30 cellular contexts compared by ENCODE assay signal in the genomic region with DNA sequence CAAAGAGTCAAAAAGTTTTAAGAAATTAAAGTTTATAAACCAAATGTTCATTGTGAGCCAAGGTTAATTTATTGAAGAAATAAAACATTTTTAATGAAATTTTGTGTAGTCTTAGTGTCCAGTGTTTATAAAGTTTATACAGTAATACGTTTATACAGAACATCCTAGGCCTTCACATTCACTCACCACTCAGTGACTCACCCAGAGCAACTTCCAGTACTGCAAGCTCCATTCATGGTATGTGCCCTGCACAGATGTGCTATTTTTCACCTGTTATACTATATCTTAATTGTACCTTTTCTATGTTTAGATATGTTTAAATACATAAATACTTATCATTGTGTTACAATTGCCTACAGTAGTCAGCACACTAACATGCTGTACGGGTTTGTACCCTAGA. TPM values are rescaled to one million over a fixed set of nuclear protein-coding genes. Genes with fewer than 3 reads are reported as not detected.
"Had no signal": no experiment of that assay in that cellular context is flagged by ENCODE, and none has a peak within 500 bp of the region (broad histone marks: within the 10 kb centered on the region; RNA-seq: fewer than 3 reads in every experiment).

No MANE protein-coding gene starts in this region.

- H3K9me3 ChIP-seq: body of pancreas, heart left ventricle, left lung, lower lobe of right lung, sigmoid colon, thyroid gland, upper lobe of left lung, vagina had no signal

- ATAC-seq: activated CD4-positive, CD25-positive, alpha-beta regulatory T cell treated with anti-CD3 and anti-CD28 coated beads, Interleukin-2, amount 50 U/mL, for 24 hours; body of pancreas; heart left ventricle; left lung; lower lobe of right lung; natural killer cell; stimulated activated memory B cell treated with anti-CD40 and anti-IgM and Interleukin-4, amounts not matched to agents 10 μg/mL and 1 μg/mL and 100 μg/mL, for 72 hours; stimulated activated naive CD8-positive, alpha-beta T cell treated with anti-CD3 and anti-CD28 coated beads, Interleukin-15, amount 100 ng/mL, for 72 hours had no signal

- DNase-seq: activated CD4-positive, alpha-beta T cell treated with anti-CD3 and anti-CD28 coated beads for 48 hours; activated CD4-positive, alpha-beta T cell treated with anti-CD3 and anti-CD28 coated beads, Interleukin-2, amount 50 U/mL, for 48 hours; activated CD8-positive, alpha-beta memory T cell treated with anti-CD3 and anti-CD28 coated beads for 24 hours; activated effector memory CD4-positive, alpha-beta T cell treated with Interleukin-2 at 50 U/mL for 16 hours; activated naive CD4-positive, alpha-beta T cell treated with Interleukin-2 at 50 U/mL for 16 hours; anterior cingulate cortex; body of pancreas; endodermal cell; heart left ventricle; hypothalamus; immature natural killer cell; kidney glomerular epithelial cell; left lung; lower lobe of right lung; mesendoderm; natural killer cell; posterior cingulate gyrus; sigmoid colon; stimulated activated CD4-positive, alpha-beta T cell treated with anti-CD3 and anti-CD28 coated beads, Interleukin-1b, Interleukin-23, amount 100 ng/mL, for 48 hours; stimulated activated CD4-positive, alpha-beta T cell treated with anti-CD3 and anti-CD28 coated beads, Interleukin-4, amount 100 ng/mL, for 4 hours; stimulated activated CD8-positive, alpha-beta memory T cell treated with anti-CD3 and anti-CD28 coated beads, Interleukin-4, amount 100 ng/mL, for 48 hours; stimulated activated naive CD8-positive, alpha-beta T cell treated with anti-CD3 and anti-CD28 coated beads, Interleukin-15, amount 100 ng/mL, for 72 hours; thyroid gland; upper lobe of left lung; WERI-Rb-1 had no signal

- H3K4me3 ChIP-seq: body of pancreas, heart left ventricle, left lung, lower lobe of right lung, neural progenitor cell, sigmoid colon, smooth muscle cell, thyroid gland, upper lobe of left lung, vagina had no signal

- H3K27me3 ChIP-seq: body of pancreas, heart left ventricle, left lung, neural progenitor cell, sigmoid colon, thyroid gland, upper lobe of left lung, vagina had no signal

- H3K27ac ChIP-seq: body of pancreas, heart left ventricle, left lung, lower lobe of right lung, neural progenitor cell, sigmoid colon, thyroid gland, upper lobe of left lung, vagina, WERI-Rb-1 had no signal

- H3K4me1 ChIP-seq: body of pancreas, heart left ventricle, left lung, lower lobe of right lung, neural progenitor cell, sigmoid colon, thyroid gland, upper lobe of left lung, vagina had no signal

- H3K36me3 ChIP-seq: neural progenitor cell, thyroid gland, vagina, WERI-Rb-1 had no signal

RNA-seq across cellular contexts. Expression of gene TYW3, which starts 33.6 kb away (rescaled TPM):
- total RNA-seq: smooth muscle cell had no signal
- polyA plus RNA-seq: smooth muscle cell had no signal

RNA-seq across cellular contexts. Expression of gene CRYZ, which starts 33.7 kb away (rescaled TPM):
- total RNA-seq: smooth muscle cell had no signal
- polyA plus RNA-seq: smooth muscle cell had no signal
